In genomic region chr10:128165536-128165935, GRCh38 we compare ENCODE assay signal across 21 cellular contexts. TPM values are rescaled to one million over a fixed set of nuclear protein-coding genes. Genes with fewer than 3 reads are reported as not detected.
A peak's percentile ranks its signal among the peaks of the same experiment; 100 is the strongest.
DNase-seq lines count a peak whose midpoint lies in the region; ATAC-seq and TF ChIP-seq lines count a peak whose summit lies in the region.
"Had no signal": no experiment of that assay in that cellular context is flagged by ENCODE, and none has a peak within 500 bp of the region (broad histone marks: within the 10 kb centered on the region; RNA-seq: fewer than 3 reads in every experiment).

No MANE protein-coding gene starts in this region.

- intact Hi-C loops in esophagus muscularis mucosa (cut with DNase I) (no loop called here), posterior vena cava (cut with DNase I) (no loop called here)

- ATAC-seq in GM18498 (IDR thresholded peaks at IDR 0.05; ENCODE audit: unreplicated experiment): no peak
- ATAC-seq: A549, GM23338, HCT116 had no signal

- TF ChIP-seq EP300 in esophagus muscularis mucosa (IDR thresholded peaks at IDR 0.05): no peak

- H3K36me3 Mint-ChIP-seq in neural progenitor cell (no peaks in the 10 kb centered on the region), progenitor cell of endocrine pancreas (ENCODE audit: insufficient read depth) (no peaks in the 10 kb centered on the region)
- H3K36me3 Mint-ChIP-seq: CD14-positive monocyte had no signal

- H3K27me3 Mint-ChIP-seq in neural progenitor cell (ENCODE audit: insufficient read depth, low read depth): no peaks in the 10 kb centered on the region
- H3K27me3 Mint-ChIP-seq in progenitor cell of endocrine pancreas: peaks cover 23% of the 10 kb centered on the region

- 86% methylated on average over 6 of the region's 6 CpGs for WGBS in esophagus muscularis mucosa

- H3K27me3 ChIP-seq in esophagus muscularis mucosa: peaks cover 0 to 30% (median 0%) of the 10 kb centered on the region in 4 donors
- H3K27me3 ChIP-seq in neural progenitor cell: no peaks in the 10 kb centered on the region
- H3K27me3 ChIP-seq: BE2C; BLaER1 treated with 17β-estradiol and CSF1 and Interleukin-3, amounts not matched to agents 10 nM and 100 nM had no signal

- H3K27ac ChIP-seq in esophagus muscularis mucosa (replicated peaks in 1 of 4): no peak overlapping the region
- no peak overlapping the region for H3K27ac ChIP-seq in neural progenitor cell
- H3K27ac ChIP-seq: A549; BLaER1 treated with 17β-estradiol and CSF1 and Interleukin-3, amounts not matched to agents 10 nM and 100 nM had no signal

- H3K9ac ChIP-seq in neural progenitor cell: no peak overlapping the region
- H3K9ac ChIP-seq: BLaER1 treated with 17β-estradiol and CSF1 and Interleukin-3, amounts not matched to agents 10 nM and 100 nM had no signal

- H3K4me2 ChIP-seq in neural progenitor cell: peak overlapping the region; percentile 61
- H3K4me2 ChIP-seq: A549; BLaER1 treated with 17β-estradiol and CSF1 and Interleukin-3, amounts not matched to agents 10 nM and 100 nM; GM23338 had no signal

- H3K4me3 Mint-ChIP-seq in neural progenitor cell: no peak overlapping the region
- H3K4me3 Mint-ChIP-seq in progenitor cell of endocrine pancreas (ENCODE audit: low read depth): no peak overlapping the region
- H3K4me3 Mint-ChIP-seq: CD4-positive, alpha-beta T cell; CD8-positive, alpha-beta memory T cell; GM23338; H9 had no signal

- no peaks in the 10 kb centered on the region for H3K9me3 Mint-ChIP-seq in neural progenitor cell
- H3K9me3 Mint-ChIP-seq in progenitor cell of endocrine pancreas (ENCODE audit: low read depth): no peaks in the 10 kb centered on the region
- H3K9me3 Mint-ChIP-seq: CD4-positive, alpha-beta T cell; CD8-positive, alpha-beta memory T cell; GM23338; H9 had no signal

- no peaks in the 10 kb centered on the region for H3K79me2 ChIP-seq in neural progenitor cell (ENCODE audit: low read depth)

- H4K20me1 ChIP-seq in neural progenitor cell (ENCODE audit: low read depth): no peaks in the 10 kb centered on the region

- no peaks in the 10 kb centered on the region for H3K9me3 ChIP-seq in esophagus muscularis mucosa
- no peaks in the 10 kb centered on the region for H3K9me3 ChIP-seq in neural progenitor cell (ENCODE audit: low read depth)
- H3K9me3 ChIP-seq: A549; BE2C; BLaER1 treated with 17β-estradiol and CSF1 and Interleukin-3, amounts not matched to agents 10 nM and 100 nM had no signal

- no peaks in the 10 kb centered on the region for H3K4me1 ChIP-seq in esophagus muscularis mucosa
- H3K4me1 ChIP-seq in neural progenitor cell: peaks cover 12% of the 10 kb centered on the region
- H3K4me1 ChIP-seq: A549, BE2C had no signal

- no peaks in the 10 kb centered on the region for H3F3A ChIP-seq in neural progenitor cell (ENCODE audit: low read depth)

- H3K4me1 Mint-ChIP-seq in neural progenitor cell (peaks cover 11% of the 10 kb centered on the region), progenitor cell of endocrine pancreas (ENCODE audit: low read depth) (no peaks in the 10 kb centered on the region)

- in situ Hi-C loops in GM13977 (cut with MboI; ENCODE audit: low pct_unique_long_range_greater_than_20kb, low sequenced_read_pairs, unreplicated experiment): no loop called here

- no peak for TF ChIP-seq CTCF in esophagus muscularis mucosa (IDR thresholded peaks at IDR 0.05)
- no peak for TF ChIP-seq CTCF in neural progenitor cell (IDR thresholded peaks at IDR 0.05)
- TF ChIP-seq CTCF in GM13977 (IDR thresholded peaks at IDR 0.05; ENCODE audit: extremely low read depth, insufficient read depth, missing control alignments): no peak
- no peak for TF ChIP-seq CTCF in progenitor cell of endocrine pancreas (IDR thresholded peaks at IDR 0.05; ENCODE audit: unreplicated experiment)

- H2AFZ ChIP-seq in neural progenitor cell (replicated peaks): no peak overlapping the region
- H2AFZ ChIP-seq: GM23338 had no signal

- TF ChIP-seq POLR2A in esophagus muscularis mucosa (IDR thresholded peaks at IDR 0.05; ENCODE audit: low read depth): no peak

- H3K4me3 ChIP-seq in esophagus muscularis mucosa: no peak overlapping the region
- H3K4me3 ChIP-seq in neural progenitor cell: no peak overlapping the region
- H3K4me3 ChIP-seq: A549; BLaER1 treated with 17β-estradiol and CSF1 and Interleukin-3, amounts not matched to agents 10 nM and 100 nM; GM23338 had no signal

- no peaks in the 10 kb centered on the region for H3K36me3 ChIP-seq in esophagus muscularis mucosa
- H3K36me3 ChIP-seq in neural progenitor cell: no peaks in the 10 kb centered on the region
- H3K36me3 ChIP-seq: BE2C; BLaER1 treated with 17β-estradiol and CSF1 and Interleukin-3, amounts not matched to agents 10 nM and 100 nM had no signal

- DNase-seq in ELF-1 (ENCODE audit: low read depth, low spot score): peak; percentile 94
- DNase-seq in esophagus muscularis mucosa (ENCODE audit: extremely low spot score): peak; percentile 89
- no peak for DNase-seq in neural progenitor cell (ENCODE audit: low spot score)
- peak; percentile 52 for DNase-seq in posterior vena cava (ENCODE audit: low spot score)
- no peak for DNase-seq in GM13977 (ENCODE audit: low spot score)
- no peak for DNase-seq in progenitor cell of endocrine pancreas (ENCODE audit: low spot score, unreplicated experiment)
- DNase-seq: 8988T; ACHN; AML-193; BE2C; CD4-positive, alpha-beta T cell; CD8-positive, alpha-beta memory T cell; DMS 273 treated with DMSO at 0.1 percent for 48 hours; DMS79 treated with DMSO at 0.1 percent for 48 hours; H9 had no signal

- no peak overlapping the region for H3K27ac Mint-ChIP-seq in neural progenitor cell
- H3K27ac Mint-ChIP-seq in progenitor cell of endocrine pancreas: no peak overlapping the region
- H3K27ac Mint-ChIP-seq: CD14-positive monocyte; CD4-positive, alpha-beta T cell; CD8-positive, alpha-beta memory T cell; GM23338; H9 had no signal

RNA-seq across cellular contexts. Expression of gene MKI67, which starts 39.3 kb away (rescaled TPM):
- 1 to 10 TPM in 1 of 4 donors, under 1 TPM in 3; 0.17 to 1.2 (median 0.87) TPM for total RNA-seq in esophagus muscularis mucosa
- 65.8 and 71.3 TPM in 2 replicates for total RNA-seq in neural progenitor cell (ENCODE audit: low replicate concordance)
- total RNA-seq in posterior vena cava: 1 to 10 TPM in 1 of 2 donors, under 1 TPM in 1; 0.62 to 2.0 TPM
- 45.7 and 48.8 TPM in 2 replicates for total RNA-seq in progenitor cell of endocrine pancreas

Comparison
In these comparisons a context has a peak if more than half of its experiments do, and no peak if none do; other contexts are left out.
1. DNase-seq: peak in ELF-1 (single experiment), esophagus muscularis mucosa (single experiment) and posterior vena cava (single experiment); none in neural progenitor cell (single experiment), GM13977 (single experiment) and progenitor cell of endocrine pancreas (single experiment).
2. RNA of gene MKI67, which starts 39.3 kb away (total RNA-seq): 65.8 to 71.3 TPM in neural progenitor cell and 45.7 to 48.8 TPM in progenitor cell of endocrine pancreas; 0.62 to 2.0 TPM in posterior vena cava and 0.17 to 1.2 TPM in esophagus muscularis mucosa; every median in the first group is over 10 times any median in the second.